Comparison of ENCODE assay signal across 34 cellular contexts in the genomic region with DNA sequence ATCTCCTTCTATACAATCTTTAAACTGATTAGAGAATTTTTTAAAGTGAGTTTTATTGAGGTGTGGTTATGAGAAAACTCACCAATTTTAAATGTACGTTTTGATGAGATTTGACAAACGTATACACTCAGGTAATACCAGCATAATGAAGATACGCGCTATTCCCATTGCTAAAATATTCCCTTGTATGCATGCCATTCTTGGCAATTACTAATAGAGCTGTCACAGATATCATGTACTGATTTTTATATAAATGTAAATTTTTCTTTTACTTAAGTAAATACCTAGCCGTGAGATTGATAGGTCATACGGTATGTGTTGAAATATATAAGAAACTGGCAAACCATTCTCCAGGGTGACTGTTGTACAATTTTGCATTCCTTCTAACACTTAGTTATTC.
"Had no signal": no experiment of that assay in that cellular context is flagged by ENCODE, and none has a peak within 500 bp of the region (broad histone marks: within the 10 kb centered on the region; RNA-seq: fewer than 3 reads in every experiment).

No MANE protein-coding gene starts in this region.

- H3K27ac ChIP-seq: KMS-11 had no signal

- H3K4me2 ChIP-seq: KMS-11 had no signal

- H3K9ac ChIP-seq: KMS-11 had no signal

- H3K36me3 ChIP-seq: MG63 had no signal

- H3K27me3 ChIP-seq: MG63 had no signal

- DNase-seq: Karpas-422, Kasumi-1, MG63, MM.1S, MV-4-11, NCI-H1048, NCI-H1092, NCI-H1092 treated with DMSO at 0.1 percent for 48 hours, NCI-H1105, NCI-H1105 treated with DMSO at 0.1 percent for 48 hours, NCI-H1417, NCI-H1417 treated with DMSO at 0.1 percent for 48 hours, NCI-H1436, NCI-H1436 treated with DMSO at 0.1 percent for 48 hours, NCI-H146, NCI-H1694, NCI-H1694 treated with DMSO at 0.1 percent for 48 hours, NCI-H187, NCI-H187 treated with DMSO at 0.1 percent for 48 hours, NCI-H1930, NCI-H2029, NCI-H2029 treated with DMSO at 0.1 percent for 48 hours, NCI-H2081, NCI-H2081 treated with DMSO at 0.1 percent for 48 hours, NCI-H2107, NCI-H2171, NCI-H2171 treated with DMSO at 0.1 percent for 48 hours, NCI-H2227 treated with DMSO at 0.1 percent for 48 hours, NCI-H226, NCI-H345, NCI-H446, NCI-H446 treated with DMSO at 0.1 percent for 48 hours, NCI-H510A had no signal

- H3K9me3 ChIP-seq: MG63 had no signal

- H3K4me3 ChIP-seq: MG63 had no signal
